10 cellular contexts compared by ENCODE assay signal in genomic region chr6:30211899-30212298, GRCh38. TPM values are rescaled to one million over a fixed set of nuclear protein-coding genes. Genes with fewer than 3 reads are reported as not detected.
DNase-seq lines count a peak whose midpoint lies in the region; ATAC-seq and TF ChIP-seq lines count a peak whose summit lies in the region.
"Had no signal": no experiment of that assay in that cellular context is flagged by ENCODE, and none has a peak within 500 bp of the region (broad histone marks: within the 10 kb centered on the region; RNA-seq: fewer than 3 reads in every experiment).

No MANE protein-coding gene starts in this region.

- H3K36me3 Mint-ChIP-seq in Calu3 (ENCODE audit: insufficient read depth, unreplicated experiment) = peaks cover 78% of the 10 kb centered on the region
- no peaks in the 10 kb centered on the region for H3K36me3 Mint-ChIP-seq in endothelial cell (ENCODE audit: low read depth, unreplicated experiment)

- H3K9ac ChIP-seq in OCI-LY3 (ENCODE audit: low read length) = peak overlapping the region; percentile 90; the same call in 1 of the 2 replicates
- H3K9ac ChIP-seq in parathyroid adenoma = no peak overlapping the region

- no peak overlapping the region for H2AFZ ChIP-seq in OCI-LY3 (ENCODE audit: low read depth, low read length)
- H2AFZ ChIP-seq in parathyroid adenoma = no peak overlapping the region

- ATAC-seq in HG03280 (IDR thresholded peaks at IDR 0.05; ENCODE audit: unreplicated experiment) = no peak
- ATAC-seq in GM18858 (IDR thresholded peaks at IDR 0.05; ENCODE audit: unreplicated experiment) = no peak

- DNase-seq in Calu3 = no peak
- DNase-seq in endothelial cell (ENCODE audit: low spot score) = no peak
- no peak for DNase-seq in stimulated activated CD4-positive, alpha-beta T cell treated with anti-CD3 and anti-CD28 coated beads, Interleukin-12 subunit alpha, Interleukin-12 subunit beta, amount 100 ng/mL, for 4 hours
- DNase-seq in iPS-NIHi11 (ENCODE audit: low spot score) = no peak
- DNase-seq: dermis blood vessel endothelial cell, NCI-H526 treated with DMSO at 0.1 percent for 48 hours had no signal

- H3K27me3 ChIP-seq in OCI-LY3 (ENCODE audit: low read depth, low read length) (no peaks in the 10 kb centered on the region), parathyroid adenoma (ENCODE audit: control insufficient read depth, insufficient read depth, low read length) (no peaks in the 10 kb centered on the region)

- H3K4me2 ChIP-seq in OCI-LY3 (ENCODE audit: low read length) (peak overlapping the region; percentile 68), parathyroid adenoma (ENCODE audit: low read length) (peak overlapping the region; percentile 94)

- intact Hi-C loops in Calu3 (cut with micrococcal nuclease; ENCODE audit: unreplicated experiment) = loop anchor here (5.0 kb wide), 1 partner anchor 115 kb away; the partner anchor contains the start of gene TRIM39

- peaks cover 22% of the 10 kb centered on the region for H3K4me1 ChIP-seq in OCI-LY3 (ENCODE audit: low read length)
- peaks cover 11% of the 10 kb centered on the region for H3K4me1 ChIP-seq in parathyroid adenoma

- CTCF ChIA-PET in Calu3 (lab: Charles Lee) = interaction anchor here (1.1 kb wide), 1 partner anchor 81 kb away, joined by 3 read pairs; no protein-coding TSS in a partner anchor

- peaks cover 9% of the 10 kb centered on the region for H3K36me3 ChIP-seq in OCI-LY3 (replicated peaks; ENCODE audit: low read depth, low read length)
- no peaks in the 10 kb centered on the region for H3K36me3 ChIP-seq in parathyroid adenoma (ENCODE audit: control insufficient read depth, insufficient read depth, low read length)

- H3K79me2 ChIP-seq in OCI-LY3 (ENCODE audit: low read length) (peaks cover 58% of the 10 kb centered on the region), parathyroid adenoma (peaks cover 28% of the 10 kb centered on the region)

- H3K9me3 ChIP-seq in OCI-LY3 (ENCODE audit: insufficient read depth, low read length) = no peaks in the 10 kb centered on the region
- H3K9me3 ChIP-seq in parathyroid adenoma (ENCODE audit: control insufficient read depth, low read length) = no peaks in the 10 kb centered on the region

- peaks cover 60% of the 10 kb centered on the region for H3K4me1 Mint-ChIP-seq in Calu3 (ENCODE audit: low read depth, unreplicated experiment)
- H3K4me1 Mint-ChIP-seq in endothelial cell (ENCODE audit: unreplicated experiment) = peaks cover 44% of the 10 kb centered on the region

- H3K27ac Mint-ChIP-seq in Calu3 (ENCODE audit: unreplicated experiment) = peak overlapping the region; percentile 94
- H3K27ac Mint-ChIP-seq in endothelial cell (ENCODE audit: unreplicated experiment) = no peak overlapping the region

- H4K20me1 ChIP-seq in OCI-LY3 (ENCODE audit: insufficient read depth, low read length) = peaks cover 39% of the 10 kb centered on the region

- H3K9me3 Mint-ChIP-seq in Calu3 (ENCODE audit: low read depth, unreplicated experiment) (no peaks in the 10 kb centered on the region), endothelial cell (ENCODE audit: unreplicated experiment) (no peaks in the 10 kb centered on the region)

- H3K27ac ChIP-seq in OCI-LY3 (ENCODE audit: low read length) = no peak overlapping the region
- no peak overlapping the region for H3K27ac ChIP-seq in parathyroid adenoma

- peak overlapping the region; percentile 99 for H3K4me3 Mint-ChIP-seq in Calu3 (ENCODE audit: low read depth, unreplicated experiment)
- peak overlapping the region; percentile 97 for H3K4me3 Mint-ChIP-seq in endothelial cell (ENCODE audit: unreplicated experiment)

- no TSS peak for BruUV-seq in Calu3 (replicated peaks; lab: Mats Ljungman, UMichigan)

- H3K4me3 ChIP-seq in OCI-LY3 (ENCODE audit: low read length) (peak overlapping the region; percentile 85), parathyroid adenoma (ENCODE audit: low read depth, low read length) (peak overlapping the region; percentile 97)

- no peak for TF ChIP-seq CTCF in Calu3 (IDR thresholded peaks at IDR 0.05; ENCODE audit: unreplicated experiment)
- TF ChIP-seq CTCF in OCI-LY3 (IDR thresholded peaks at IDR 0.05; ENCODE audit: low read depth, low read length) = no peak
- TF ChIP-seq CTCF in endothelial cell (IDR thresholded peaks at IDR 0.05; ENCODE audit: unreplicated experiment) = no peak
- TF ChIP-seq CTCF in parathyroid adenoma (IDR thresholded peaks at IDR 0.05) = no peak

- no peaks in the 10 kb centered on the region for H3K27me3 Mint-ChIP-seq in Calu3 (ENCODE audit: unreplicated experiment)
- H3K27me3 Mint-ChIP-seq in endothelial cell (ENCODE audit: unreplicated experiment) = peaks cover 7% of the 10 kb centered on the region

RNA-seq across cellular contexts. Expression of gene TRIM26, which starts 1.3 kb away (rescaled TPM):
- total RNA-seq in Calu3 (2022) (89.9 and 118 TPM in 2 replicates), endothelial cell (ENCODE audit: unreplicated experiment) (27.1 TPM)

RNA-seq across cellular contexts. Expression of gene TRIM15, which starts 48.6 kb away (rescaled TPM):
- 11.8 and 13.5 TPM in 2 replicates for total RNA-seq in Calu3 (2022)
- total RNA-seq in endothelial cell (ENCODE audit: unreplicated experiment) = not detected
- total RNA-seq: dermis blood vessel endothelial cell had no signal

RNA-seq across cellular contexts. Expression of gene TRIM10, which starts 50.9 kb away (rescaled TPM):
- total RNA-seq in Calu3 (2022) (1.8 and 2.7 TPM in 2 replicates), endothelial cell (ENCODE audit: unreplicated experiment) (not detected)
- total RNA-seq: dermis blood vessel endothelial cell had no signal

Comparison
In these comparisons a context has a peak if more than half of its experiments do, and no peak if none do; other contexts are left out.
1. RNA of gene TRIM15, which starts 48.6 kb away (total RNA-seq): 11.8 to 13.5 TPM in Calu3; not detected in endothelial cell (single experiment); every median in the first group is over 10 times any median in the second.